Comparison of ENCODE assay signal across 1 cellular context in genomic region chrX:2373615-2374014, GRCh38.
TF ChIP-seq lines count a peak whose summit lies in the region.

No MANE protein-coding gene starts in this region.

TF ChIP-seq in GM23338, 12 proteins besides CTCF, POLR2A, EP300 and RAD21 (continued from another document):
- no peak for TF ChIP-seq ZNF462 (CRISPR knock-in tag; IDR thresholded peaks at IDR 0.05)
